In the genomic region with DNA sequence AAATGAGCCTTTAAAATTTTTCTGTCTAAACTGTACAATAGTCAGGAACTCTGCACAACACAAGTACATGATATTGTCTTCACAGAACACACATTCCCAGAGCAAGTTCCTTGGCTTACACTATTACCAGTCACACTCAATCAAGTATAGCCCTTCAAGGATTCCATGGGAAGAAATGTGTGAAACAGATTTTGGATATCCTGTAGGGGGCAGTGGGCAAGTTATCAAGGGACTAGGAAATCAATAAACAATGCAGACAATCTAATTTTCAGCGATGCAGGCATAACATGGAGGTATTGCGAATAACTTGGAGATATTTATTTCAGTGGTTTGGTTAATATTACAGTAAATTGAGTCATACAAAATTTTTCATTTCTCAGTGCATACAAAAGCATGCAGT, we compare ENCODE assay signal across 19 cellular contexts.
"Had no signal": no experiment of that assay in that cellular context is flagged by ENCODE, and none has a peak within 500 bp of the region (broad histone marks: within the 10 kb centered on the region; RNA-seq: fewer than 3 reads in every experiment).

No MANE protein-coding gene starts in this region.

- H3K36me3 ChIP-seq: lower lobe of right lung, prostate gland, right atrium auricular region, spleen, tibial artery had no signal

- H3K36me3 Mint-ChIP-seq: activated CD4-positive, alpha-beta memory T cell treated with anti-CD3 and anti-CD28 coated beads for 36 hours; activated naive CD8-positive, alpha-beta T cell treated with anti-CD3 and anti-CD28 coated beads, Interleukin-2, amount 10 ng/mL, durations not matched to agents 7 days and 5 days; naive thymus-derived CD4-positive, alpha-beta T cell had no signal

- H3K27ac Mint-ChIP-seq: activated CD4-positive, alpha-beta memory T cell treated with anti-CD3 and anti-CD28 coated beads for 36 hours; activated naive CD8-positive, alpha-beta T cell treated with anti-CD3 and anti-CD28 coated beads, Interleukin-2, amount 10 ng/mL, durations not matched to agents 7 days and 5 days; dendritic cell treated with granulocyte-macrophage colony-stimulating factor and Interleukin-4, amounts not matched to agents 40 ng/mL and 50 ng/mL, for 4 days; naive thymus-derived CD4-positive, alpha-beta T cell; stimulated activated naive CD8-positive, alpha-beta T cell treated with anti-CD3 and anti-CD28 coated beads, Interleukin-15, amount 100 ng/mL, for 72 hours; T-helper 1 cell treated with Interleukin-12 subunit alpha and Interleukin-12 subunit beta and Interleukin-4 antibody, amounts not matched to agents 30 μg/mL and 1 μg/mL, for 36 hours had no signal

- H3K4me3 ChIP-seq: lower lobe of right lung, prostate gland, right atrium auricular region, spleen, tibial artery had no signal

- DNase-seq: activated CD4-positive, alpha-beta memory T cell treated with anti-CD3 and anti-CD28 coated beads for 36 hours; activated CD4-positive, alpha-beta T cell treated with anti-CD3 and anti-CD28 coated beads for 48 hours; activated naive CD4-positive, alpha-beta T cell treated with Interleukin-2 at 50 U/mL for 16 hours; activated naive CD8-positive, alpha-beta T cell treated with anti-CD3 and anti-CD28 coated beads, Interleukin-2, amount 10 ng/mL, durations not matched to agents 7 days and 5 days; activated T-cell treated with anti-CD3 and anti-CD28 coated beads, Interleukin-2, amount 50 U/mL, for 48 hours; amniotic stem cell; effector CD4-positive, alpha-beta T cell; erythroblast; foreskin fibroblast; kidney; lower lobe of right lung; naive thymus-derived CD4-positive, alpha-beta T cell; spleen; stimulated activated naive CD8-positive, alpha-beta T cell treated with anti-CD3 and anti-CD28 coated beads, Interleukin-15, amount 100 ng/mL, for 72 hours; tibial artery had no signal

- FAIRE-seq: kidney had no signal

- H3K9me3 Mint-ChIP-seq: dendritic cell treated with granulocyte-macrophage colony-stimulating factor and Interleukin-4, amounts not matched to agents 40 ng/mL and 50 ng/mL, for 4 days had no signal

- H3K4me1 ChIP-seq: lower lobe of right lung, prostate gland, right atrium auricular region, spleen, tibial artery had no signal

- H3K27ac ChIP-seq: lower lobe of right lung, prostate gland, right atrium auricular region, spleen, tibial artery had no signal

- H3K9me3 ChIP-seq: lower lobe of right lung, prostate gland, right atrium auricular region, tibial artery had no signal

- H3K27me3 Mint-ChIP-seq: activated CD4-positive, alpha-beta memory T cell treated with anti-CD3 and anti-CD28 coated beads for 36 hours; activated naive CD8-positive, alpha-beta T cell treated with anti-CD3 and anti-CD28 coated beads, Interleukin-2, amount 10 ng/mL, durations not matched to agents 7 days and 5 days; dendritic cell treated with granulocyte-macrophage colony-stimulating factor and Interleukin-4, amounts not matched to agents 40 ng/mL and 50 ng/mL, for 4 days; naive thymus-derived CD4-positive, alpha-beta T cell; stimulated activated naive CD8-positive, alpha-beta T cell treated with anti-CD3 and anti-CD28 coated beads, Interleukin-15, amount 100 ng/mL, for 72 hours had no signal

- H3K4me1 Mint-ChIP-seq: activated naive CD8-positive, alpha-beta T cell treated with anti-CD3 and anti-CD28 coated beads, Interleukin-2, amount 10 ng/mL, durations not matched to agents 7 days and 5 days; naive thymus-derived CD4-positive, alpha-beta T cell; stimulated activated naive CD8-positive, alpha-beta T cell treated with anti-CD3 and anti-CD28 coated beads, Interleukin-15, amount 100 ng/mL, for 72 hours had no signal

- H3K27me3 ChIP-seq: right atrium auricular region, spleen, tibial artery had no signal

- ATAC-seq: lower lobe of right lung; naive thymus-derived CD4-positive, alpha-beta T cell; stimulated activated naive CD8-positive, alpha-beta T cell treated with anti-CD3 and anti-CD28 coated beads, Interleukin-15, amount 100 ng/mL, for 72 hours had no signal

- H3K4me3 Mint-ChIP-seq: activated CD4-positive, alpha-beta memory T cell treated with anti-CD3 and anti-CD28 coated beads for 36 hours; activated naive CD8-positive, alpha-beta T cell treated with anti-CD3 and anti-CD28 coated beads, Interleukin-2, amount 10 ng/mL, durations not matched to agents 7 days and 5 days; dendritic cell treated with granulocyte-macrophage colony-stimulating factor and Interleukin-4, amounts not matched to agents 40 ng/mL and 50 ng/mL, for 4 days; naive thymus-derived CD4-positive, alpha-beta T cell; stimulated activated naive CD8-positive, alpha-beta T cell treated with anti-CD3 and anti-CD28 coated beads, Interleukin-15, amount 100 ng/mL, for 72 hours; T-helper 1 cell treated with Interleukin-12 subunit alpha and Interleukin-12 subunit beta and Interleukin-4 antibody, amounts not matched to agents 30 μg/mL and 1 μg/mL, for 36 hours had no signal
